In genomic region chr3:159208080-159208479, GRCh38 we compare ENCODE assay signal across 17 cellular contexts.
"Had no signal": no experiment of that assay in that cellular context is flagged by ENCODE, and none has a peak within 500 bp of the region (broad histone marks: within the 10 kb centered on the region; RNA-seq: fewer than 3 reads in every experiment).

No MANE protein-coding gene starts in this region.

- FAIRE-seq: endothelial cell of umbilical vein, frontal cortex, islet of Langerhans, pancreas had no signal

- H3K27me3 ChIP-seq: ascending aorta, heart right ventricle, pancreas, vagina had no signal

- H3K4me1 Mint-ChIP-seq: stimulated activated naive CD8-positive, alpha-beta T cell treated with anti-CD3 and anti-CD28 coated beads, Interleukin-15, amount 100 ng/mL, for 72 hours had no signal

- H3K4me1 ChIP-seq: ascending aorta, heart right ventricle, pancreas, vagina had no signal

- H3K4me3 Mint-ChIP-seq: activated CD8-positive, alpha-beta T cell treated with anti-CD3 and anti-CD28 coated beads, Interleukin-2, amount 10 ng/mL, durations not matched to agents 7 days and 5 days; activated T-helper 1 cell treated with anti-CD3 and anti-CD28 coated beads, Interleukin-12 subunit alpha, Interleukin-12 subunit beta, Interleukin-2, Interleukin-4 antibody, amounts not matched to agents 30 ng/mL and 10 ng/mL and 1 ng/mL, durations not matched to agents 14 hours and 24 hours and 36 hours; neural crest cell; stimulated activated naive CD8-positive, alpha-beta T cell treated with anti-CD3 and anti-CD28 coated beads, Interleukin-15, amount 100 ng/mL, for 72 hours had no signal

- H3K36me3 ChIP-seq: ascending aorta, heart right ventricle, pancreas, vagina had no signal

- ATAC-seq: activated CD8-positive, alpha-beta T cell treated with anti-CD3 and anti-CD28 coated beads, Interleukin-2, amount 10 ng/mL, durations not matched to agents 7 days and 5 days; heart right ventricle; left ventricle myocardium superior; pancreas; stimulated activated naive CD8-positive, alpha-beta T cell treated with anti-CD3 and anti-CD28 coated beads, Interleukin-15, amount 100 ng/mL, for 72 hours had no signal

- H3K4me3 ChIP-seq: ascending aorta, heart right ventricle, pancreas, vagina had no signal

- H3K27ac ChIP-seq: ascending aorta, heart right ventricle, pancreas, vagina had no signal

- H3K9me3 ChIP-seq: ascending aorta, pancreas, vagina had no signal

- DNase-seq: activated CD4-positive, alpha-beta T cell treated with anti-CD3 and anti-CD28 coated beads for 48 hours; activated CD8-positive, alpha-beta memory T cell treated with anti-CD3 and anti-CD28 coated beads, Interleukin-2, amount 50 U/mL, for 48 hours; activated CD8-positive, alpha-beta T cell treated with anti-CD3 and anti-CD28 coated beads, Interleukin-2, amount 10 ng/mL, durations not matched to agents 7 days and 5 days; activated naive CD4-positive, alpha-beta T cell; heart right ventricle; left ventricle myocardium superior; mesenchymal stem cell; pancreas; stimulated activated CD4-positive, alpha-beta T cell treated with anti-CD3 and anti-CD28 coated beads, Interleukin-4, amount 100 ng/mL, for 4 hours; stimulated activated naive CD8-positive, alpha-beta T cell treated with anti-CD3 and anti-CD28 coated beads, Interleukin-15, amount 100 ng/mL, for 72 hours had no signal

- H3K27ac Mint-ChIP-seq: activated CD8-positive, alpha-beta T cell treated with anti-CD3 and anti-CD28 coated beads, Interleukin-2, amount 10 ng/mL, durations not matched to agents 7 days and 5 days; activated T-helper 1 cell treated with anti-CD3 and anti-CD28 coated beads, Interleukin-12 subunit alpha, Interleukin-12 subunit beta, Interleukin-2, Interleukin-4 antibody, amounts not matched to agents 30 ng/mL and 10 ng/mL and 1 ng/mL, durations not matched to agents 14 hours and 24 hours and 36 hours; stimulated activated naive CD8-positive, alpha-beta T cell treated with anti-CD3 and anti-CD28 coated beads, Interleukin-15, amount 100 ng/mL, for 72 hours had no signal
